ENCODE assay signal across 24 cellular contexts in the genomic region with DNA sequence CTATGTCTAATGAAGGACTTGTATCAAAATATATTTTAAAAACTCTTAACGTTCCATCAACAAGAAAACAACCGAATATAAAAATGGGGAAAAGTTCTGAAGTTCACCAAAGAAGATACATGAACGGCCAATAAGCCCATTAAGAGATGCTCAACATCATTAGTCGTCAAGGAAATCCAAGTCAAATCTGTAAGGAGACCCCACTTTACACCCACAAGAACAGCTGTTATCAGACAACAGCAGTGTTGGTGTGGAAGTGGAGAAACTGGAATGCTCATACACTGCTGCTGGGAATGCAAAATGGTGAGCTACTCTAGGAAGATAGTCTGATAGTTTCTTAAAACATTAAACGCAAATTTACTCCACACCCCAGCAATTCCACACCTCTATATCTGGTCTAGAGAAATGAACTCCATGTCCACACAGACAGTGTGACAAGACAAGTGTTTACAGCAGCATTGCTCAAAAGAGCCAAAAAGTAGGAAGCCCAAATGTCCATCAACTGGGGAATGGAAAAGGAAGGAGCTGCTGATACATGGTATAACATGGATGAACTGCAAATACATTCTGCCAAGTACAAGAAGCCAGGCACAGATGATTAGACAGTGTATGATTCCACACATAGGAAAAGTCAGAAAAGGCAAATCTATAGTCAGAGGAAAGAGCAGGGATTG.
"Had no signal": no experiment of that assay in that cellular context is flagged by ENCODE, and none has a peak within 500 bp of the region (broad histone marks: within the 10 kb centered on the region; RNA-seq: fewer than 3 reads in every experiment).

No MANE protein-coding gene starts in this region.

- FAIRE-seq: endometrium, frontal cortex, kidney had no signal

- H3K4me3 Mint-ChIP-seq: effector memory CD8-positive, alpha-beta T cell; memory B cell; naive thymus-derived CD4-positive, alpha-beta T cell; nephron had no signal

- H3K9me3 ChIP-seq: prostate gland, stomach, thyroid gland, vagina had no signal

- H3K4me3 ChIP-seq: lung, prostate gland, smooth muscle cell, stomach, thyroid gland, vagina had no signal

- DNase-seq: cortex of kidney; effector memory CD8-positive, alpha-beta T cell; head of caudate nucleus; kidney; naive thymus-derived CD4-positive, alpha-beta T cell; nucleus accumbens; right cardiac atrium; stimulated activated CD4-positive, alpha-beta T cell treated with anti-CD3 and anti-CD28 coated beads, Interleukin-12 subunit alpha, Interleukin-12 subunit beta, amount 100 ng/mL, for 4 hours; stimulated activated CD4-positive, alpha-beta T cell treated with anti-CD3 and anti-CD28 coated beads, Interleukin-1b, Interleukin-23, amount 100 ng/mL, for 48 hours; stimulated activated CD4-positive, alpha-beta T cell treated with anti-CD3 and anti-CD28 coated beads, Interleukin-4, amount 100 ng/mL, for 1 hour; stimulated activated CD8-positive, alpha-beta memory T cell treated with anti-CD3 and anti-CD28 coated beads, Interleukin-4, amount 100 ng/mL, for 48 hours; stimulated activated naive CD4-positive, alpha-beta T cell treated with Interleukin-2 at 50 U/mL for 16 hours; stomach; thyroid gland; trophoblast cell had no signal

- H3K27ac ChIP-seq: prostate gland, stomach, thyroid gland, vagina had no signal

- H3K4me1 ChIP-seq: prostate gland had no signal

- H3K4me2 ChIP-seq: smooth muscle cell had no signal

- ATAC-seq: effector memory CD8-positive, alpha-beta T cell; left lobe of liver; naive thymus-derived CD4-positive, alpha-beta T cell; right cardiac atrium had no signal

- H3K27ac Mint-ChIP-seq: effector memory CD8-positive, alpha-beta T cell; memory B cell; nephron had no signal

- H3K9me3 Mint-ChIP-seq: effector memory CD8-positive, alpha-beta T cell; memory B cell; naive thymus-derived CD4-positive, alpha-beta T cell had no signal

- H3K36me3 ChIP-seq: prostate gland, thyroid gland, vagina had no signal

- H3K27me3 ChIP-seq: stomach, thyroid gland, vagina had no signal

- H3K27me3 Mint-ChIP-seq: effector memory CD8-positive, alpha-beta T cell; memory B cell; naive thymus-derived CD4-positive, alpha-beta T cell had no signal
